In genomic region chr5:133921069-133921468, GRCh38 we compare ENCODE assay signal across 22 cellular contexts.
"Had no signal": no experiment of that assay in that cellular context is flagged by ENCODE, and none has a peak within 500 bp of the region (broad histone marks: within the 10 kb centered on the region; RNA-seq: fewer than 3 reads in every experiment).

No MANE protein-coding gene starts in this region.

- H3K9me3 ChIP-seq: heart right ventricle, mucosa of descending colon, neutrophil, psoas muscle, right lobe of liver, suprapubic skin, thyroid gland had no signal

- ATAC-seq: esophagus mucosa; heart right ventricle; left lobe of liver; mucosa of descending colon; naive thymus-derived CD8-positive, alpha-beta T cell; psoas muscle; right lobe of liver; stimulated activated naive B cell treated with anti-CD40 and anti-IgM and Interleukin-4, amounts not matched to agents 10 μg/mL and 1 μg/mL and 100 μg/mL, for 72 hours had no signal

- DNase-seq: cortex of kidney; dorsolateral prefrontal cortex; effector memory CD4-positive, alpha-beta T cell; heart right ventricle; hypothalamus; islet precursor cell; mammary epithelial cell; mucosa of descending colon; naive thymus-derived CD8-positive, alpha-beta T cell; psoas muscle; retina; right lobe of liver; stimulated activated CD4-positive, alpha-beta T cell treated with anti-CD3 and anti-CD28 coated beads, Interleukin-15, amount 100 ng/mL, for 24 hours; stimulated activated CD4-positive, alpha-beta T cell treated with anti-CD3 and anti-CD28 coated beads, Interleukin-1b, Interleukin-23, amount 100 ng/mL, for 48 hours; stimulated activated CD4-positive, alpha-beta T cell treated with anti-CD3 and anti-CD28 coated beads, Interleukin-4, amount 100 ng/mL, for 24 hours; stimulated activated naive B cell treated with anti-CD40 and anti-IgM and Interleukin-4, amounts not matched to agents 10 μg/mL and 1 μg/mL and 100 μg/mL, for 72 hours; thyroid gland had no signal

- H3K9me3 Mint-ChIP-seq: naive thymus-derived CD8-positive, alpha-beta T cell; stimulated activated naive B cell treated with anti-CD40 and anti-IgM and Interleukin-4, amounts not matched to agents 10 μg/mL and 1 μg/mL and 100 μg/mL, for 72 hours; type B pancreatic cell had no signal

- H3K36me3 Mint-ChIP-seq: naive thymus-derived CD8-positive, alpha-beta T cell; stimulated activated naive B cell treated with anti-CD40 and anti-IgM and Interleukin-4, amounts not matched to agents 10 μg/mL and 1 μg/mL and 100 μg/mL, for 72 hours; type B pancreatic cell had no signal

- H3K27ac ChIP-seq: dorsolateral prefrontal cortex, heart right ventricle, neutrophil, psoas muscle, right lobe of liver, suprapubic skin, thyroid gland had no signal

- H3K27ac Mint-ChIP-seq: naive thymus-derived CD8-positive, alpha-beta T cell; type B pancreatic cell had no signal

- H3K4me3 Mint-ChIP-seq: naive thymus-derived CD8-positive, alpha-beta T cell; stimulated activated naive B cell treated with anti-CD40 and anti-IgM and Interleukin-4, amounts not matched to agents 10 μg/mL and 1 μg/mL and 100 μg/mL, for 72 hours; type B pancreatic cell had no signal

- H3K27me3 Mint-ChIP-seq: stimulated activated naive B cell treated with anti-CD40 and anti-IgM and Interleukin-4, amounts not matched to agents 10 μg/mL and 1 μg/mL and 100 μg/mL, for 72 hours had no signal

- H3K27me3 ChIP-seq: dorsolateral prefrontal cortex, neutrophil, right lobe of liver, thyroid gland had no signal
